Comparison of ENCODE assay signal across 16 cellular contexts in genomic region chr17:20174588-20175265, GRCh38.
A peak's percentile ranks its signal among the peaks of the same experiment; 100 is the strongest.
DNase-seq lines count a peak whose midpoint lies in the region; ATAC-seq, FAIRE-seq and TF ChIP-seq lines count a peak whose summit lies in the region.
"Had no signal": no experiment of that assay in that cellular context is flagged by ENCODE, and none has a peak within 500 bp of the region (broad histone marks: within the 10 kb centered on the region; RNA-seq: fewer than 3 reads in every experiment).

No MANE protein-coding gene starts in this region.

- H3K36me3 ChIP-seq in spleen (no peaks in the 10 kb centered on the region), transverse colon (no peaks in the 10 kb centered on the region)

- TF ChIP-seq CTCF in spleen (IDR thresholded peaks at IDR 0.05 in 8 of 11, conservative IDR thresholded peaks at IDR 0.05 in 3 of 11) (no peak), transverse colon (IDR thresholded peaks at IDR 0.05) (no peak)

- intact Hi-C loops in spleen (cut with DNase I; ENCODE audit: low total_unique reads) = no loop called here
- intact Hi-C loops in transverse colon (cut with DNase I; ENCODE audit: low total_unique reads) = no loop called here

- H3K4me1 ChIP-seq in spleen = peaks cover 0 to 24% (median 0%) of the 10 kb centered on the region in 6 donors
- peaks cover 0 to 8% (median 0%) of the 10 kb centered on the region in 4 donors for H3K4me1 ChIP-seq in transverse colon

- H3K4me3 ChIP-seq in spleen (no peak overlapping the region), transverse colon (no peak overlapping the region)

- TF ChIP-seq POLR2A in spleen (IDR thresholded peaks at IDR 0.05) (no peak), transverse colon (IDR thresholded peaks at IDR 0.05) (no peak)

- DNase-seq in ACHN (peak; percentile 92), HTR-8/SVneo (ENCODE audit: insufficient read length, low spot score) (peak; percentile 66), amniotic epithelial cell (ENCODE audit: low read depth) (peak; percentile 86), iris pigment epithelial cell (ENCODE audit: low read depth) (peak; percentile 53), spleen (no peak), transverse colon (no peak), NCI-H2029 treated with DMSO at 0.1 percent for 48 hours (lab: John Stamatoyannopoulos, UW) (no peak)
- DNase-seq in effector memory CD8-positive, alpha-beta T cell = no peak
- DNase-seq: activated CD8-positive, alpha-beta T cell treated with anti-CD3 and anti-CD28 coated beads, Interleukin-2, amount 10 ng/mL, durations not matched to agents 7 days and 5 days; DMS79; foreskin melanocyte; Kasumi-1; nephron progenitor cell; OCI-M1; stimulated activated CD4-positive, alpha-beta T cell treated with anti-CD3 and anti-CD28 coated beads, Interleukin-12 subunit alpha, Interleukin-12 subunit beta, amount 100 ng/mL, for 4 hours had no signal

- H3K27me3 ChIP-seq in spleen (replicated peaks in 1 of 7) = no peaks in the 10 kb centered on the region
- no peaks in the 10 kb centered on the region for H3K27me3 ChIP-seq in transverse colon

- H3K27me3 Mint-ChIP-seq in effector memory CD8-positive, alpha-beta T cell = no peaks in the 10 kb centered on the region

- H3K27ac ChIP-seq in spleen = no peak overlapping the region
- H3K27ac ChIP-seq in transverse colon = no peak overlapping the region

- H3K27ac Mint-ChIP-seq in effector memory CD8-positive, alpha-beta T cell = no peak overlapping the region
- H3K27ac Mint-ChIP-seq: activated CD8-positive, alpha-beta T cell treated with anti-CD3 and anti-CD28 coated beads, Interleukin-2, amount 10 ng/mL, durations not matched to agents 7 days and 5 days; T-helper 2 cell treated with Interferon-gamma antibody and Interleukin-4, amounts not matched to agents 5 μg/mL and 100 μg/mL, for 36 hours had no signal

- TF ChIP-seq EP300 in transverse colon (IDR thresholded peaks at IDR 0.05; ENCODE audit: low read depth) = no peak

- H3K9me3 Mint-ChIP-seq in effector memory CD8-positive, alpha-beta T cell = no peaks in the 10 kb centered on the region
- H3K9me3 Mint-ChIP-seq: nephron progenitor cell; T-helper 2 cell treated with Interferon-gamma antibody and Interleukin-4, amounts not matched to agents 5 μg/mL and 100 μg/mL, for 36 hours had no signal

- ATAC-seq in effector memory CD8-positive, alpha-beta T cell (replicated peaks) = no peak
- ATAC-seq: activated CD8-positive, alpha-beta T cell treated with anti-CD3 and anti-CD28 coated beads, Interleukin-2, amount 10 ng/mL, durations not matched to agents 7 days and 5 days had no signal

- H3K36me3 Mint-ChIP-seq in effector memory CD8-positive, alpha-beta T cell (ENCODE audit: insufficient read depth) = no peaks in the 10 kb centered on the region

- no peaks in the 10 kb centered on the region for H3K4me1 Mint-ChIP-seq in effector memory CD8-positive, alpha-beta T cell (ENCODE audit: low read depth in 2 of 2)

- H3K4me3 Mint-ChIP-seq in effector memory CD8-positive, alpha-beta T cell = no peak overlapping the region
- H3K4me3 Mint-ChIP-seq: activated CD8-positive, alpha-beta T cell treated with anti-CD3 and anti-CD28 coated beads, Interleukin-2, amount 10 ng/mL, durations not matched to agents 7 days and 5 days; nephron progenitor cell; T-helper 2 cell treated with Interferon-gamma antibody and Interleukin-4, amounts not matched to agents 5 μg/mL and 100 μg/mL, for 36 hours had no signal

- in situ Hi-C loops in ACHN (cut with HindIII; ENCODE audit: low pct_ligation_motif_present, low pct_unique_long_range_greater_than_20kb, low sequenced_read_pairs) = no loop called here
- in situ Hi-C loops in transverse colon (cut with MboI; ENCODE audit: low pct_ligation_motif_present in 1 of 4, low pct_unique_long_range_greater_than_20kb in 1 of 4, low sequenced_read_pairs in 3 of 4) = no loop called here

- 81 to 93% (median 89%) methylated on average over 12 of the region's 12 CpGs for WGBS in spleen, 5 donors
- 91 to 97% methylated on average over 5 to 12 of the region's 12 CpGs for WGBS in transverse colon (ENCODE audit: low coverage in 1 of 2), 2 donors

- no peaks in the 10 kb centered on the region for H3K9me3 ChIP-seq in spleen
- H3K9me3 ChIP-seq in transverse colon = no peaks in the 10 kb centered on the region

- FAIRE-seq in HTR-8/SVneo (lab: Jason Lieb, UNC) = peak; percentile 81

Comparison
In these comparisons a context has a peak if more than half of its experiments do, and no peak if none do; other contexts are left out.
1. DNase-seq: peak in ACHN (single experiment), HTR-8/SVneo (single experiment), amniotic epithelial cell (single experiment) and iris pigment epithelial cell (single experiment); none in spleen (single experiment), transverse colon (single experiment), effector memory CD8-positive, alpha-beta T cell (0 of 3) and NCI-H2029 treated with DMSO at 0.1 percent for 48 hours (single experiment).